17 cellular contexts compared by ENCODE assay signal in genomic region chr4:40152642-40153041, GRCh38. TPM values are rescaled to one million over a fixed set of nuclear protein-coding genes. Genes with fewer than 3 reads are reported as not detected.
A peak's percentile ranks its signal among the peaks of the same experiment; 100 is the strongest.
DNase-seq lines count a peak whose midpoint lies in the region; ATAC-seq, FAIRE-seq and TF ChIP-seq lines count a peak whose summit lies in the region.
"Had no signal": no experiment of that assay in that cellular context is flagged by ENCODE, and none has a peak within 500 bp of the region (broad histone marks: within the 10 kb centered on the region; RNA-seq: fewer than 3 reads in every experiment).

No MANE protein-coding gene starts in this region.

- H3K27ac ChIP-seq in small intestine (ENCODE audit: low read depth in 1 of 2, low read length in 1 of 2) (no peak overlapping the region), tibial artery (no peak overlapping the region)
- H3K27ac ChIP-seq: C4-2B, KMS-11, prostate gland had no signal

- peak; percentile 10 for DNase-seq in stimulated activated CD4-positive, alpha-beta T cell treated with anti-CD3 and anti-CD28 coated beads, Interleukin-4, amount 100 ng/mL, for 24 hours
- no peak for DNase-seq in stimulated activated CD4-positive, alpha-beta T cell treated with anti-CD3 and anti-CD28 coated beads, Interleukin-15, amount 100 ng/mL, for 24 hours
- peak; percentile 11 to 15 for DNase-seq in activated CD4-positive, alpha-beta T cell treated with anti-CD3 and anti-CD28 coated beads, Interleukin-2, amount 50 U/mL, for 4 hours
- DNase-seq in small intestine: peak; percentile 16
- DNase-seq in NCI-H226: no peak
- no peak for DNase-seq in tibial artery
- DNase-seq: DMS79, H9, hippocampal formation, NCI-H1105 treated with DMSO at 0.1 percent for 48 hours, nephron progenitor cell had no signal

- H3K4me3 ChIP-seq in small intestine (ENCODE audit: low read depth in 1 of 2, low read length in 2 of 2): no peak overlapping the region
- no peak overlapping the region for H3K4me3 ChIP-seq in tibial artery
- H3K4me3 ChIP-seq: prostate gland had no signal

- no peaks in the 10 kb centered on the region for H3K36me3 ChIP-seq in small intestine (ENCODE audit: control insufficient read depth in 2 of 2, insufficient read depth in 2 of 2, low read length in 2 of 2)
- H3K36me3 ChIP-seq in tibial artery: no peaks in the 10 kb centered on the region
- H3K36me3 ChIP-seq: prostate gland had no signal

- H3K9me3 ChIP-seq in small intestine (ENCODE audit: control insufficient read depth, low read depth): no peaks in the 10 kb centered on the region
- H3K9me3 ChIP-seq in tibial artery: no peaks in the 10 kb centered on the region
- H3K9me3 ChIP-seq: prostate gland had no signal

- H3K4me1 ChIP-seq in small intestine (ENCODE audit: control insufficient read depth in 2 of 2, insufficient read depth in 1 of 2, low read depth in 1 of 2, low read length in 1 of 2) (no peaks in the 10 kb centered on the region), tibial artery (no peaks in the 10 kb centered on the region)
- H3K4me1 ChIP-seq: prostate gland had no signal

- no peaks in the 10 kb centered on the region for H3K27me3 ChIP-seq in small intestine (ENCODE audit: control insufficient read depth in 2 of 2, insufficient read depth in 2 of 2, low read length in 2 of 2)
- H3K27me3 ChIP-seq in tibial artery: no peaks in the 10 kb centered on the region

- ATAC-seq in HG02610 (IDR thresholded peaks at IDR 0.05; ENCODE audit: unreplicated experiment): peak; percentile 43
- ATAC-seq: stimulated activated memory B cell treated with anti-CD40 and anti-IgM and Interleukin-4, amounts not matched to agents 10 μg/mL and 1 μg/mL and 100 μg/mL, for 72 hours had no signal

- TF ChIP-seq CTCF in tibial artery (IDR thresholded peaks at IDR 0.05): no peak

- intact Hi-C loops in tibial artery (cut with DNase I; ENCODE audit: low total_unique reads): no loop called here

- 76 to 82% (median 78%) methylated on average over 5 of the region's 5 CpGs for WGBS in small intestine, 3 donors

- FAIRE-seq in small intestine (lab: Jason Lieb, UNC): no peak
- FAIRE-seq: keratinocyte had no signal

RNA-seq across cellular contexts. Expression of gene RHOH, which starts 44.2 kb away (rescaled TPM):
- polyA plus RNA-seq in small intestine: 10 to 100 TPM in 1 of 3 donors, 1 to 10 TPM in 2; 3.6 to 11.6 (median 3.8) TPM

Comparison
In these comparisons a context has a peak if more than half of its experiments do, and no peak if none do; other contexts are left out.
1. DNase-seq: peak in stimulated activated CD4-positive, alpha-beta T cell treated with anti-CD3 and anti-CD28 coated beads, Interleukin-4, amount 100 ng/mL, for 24 hours (single experiment), activated CD4-positive, alpha-beta T cell treated with anti-CD3 and anti-CD28 coated beads, Interleukin-2, amount 50 U/mL, for 4 hours (2 of 2) and small intestine (single experiment); none in stimulated activated CD4-positive, alpha-beta T cell treated with anti-CD3 and anti-CD28 coated beads, Interleukin-15, amount 100 ng/mL, for 24 hours (single experiment), NCI-H226 (single experiment) and tibial artery (0 of 2).